ENCODE assay signal across 8 cellular contexts in the genomic region with DNA sequence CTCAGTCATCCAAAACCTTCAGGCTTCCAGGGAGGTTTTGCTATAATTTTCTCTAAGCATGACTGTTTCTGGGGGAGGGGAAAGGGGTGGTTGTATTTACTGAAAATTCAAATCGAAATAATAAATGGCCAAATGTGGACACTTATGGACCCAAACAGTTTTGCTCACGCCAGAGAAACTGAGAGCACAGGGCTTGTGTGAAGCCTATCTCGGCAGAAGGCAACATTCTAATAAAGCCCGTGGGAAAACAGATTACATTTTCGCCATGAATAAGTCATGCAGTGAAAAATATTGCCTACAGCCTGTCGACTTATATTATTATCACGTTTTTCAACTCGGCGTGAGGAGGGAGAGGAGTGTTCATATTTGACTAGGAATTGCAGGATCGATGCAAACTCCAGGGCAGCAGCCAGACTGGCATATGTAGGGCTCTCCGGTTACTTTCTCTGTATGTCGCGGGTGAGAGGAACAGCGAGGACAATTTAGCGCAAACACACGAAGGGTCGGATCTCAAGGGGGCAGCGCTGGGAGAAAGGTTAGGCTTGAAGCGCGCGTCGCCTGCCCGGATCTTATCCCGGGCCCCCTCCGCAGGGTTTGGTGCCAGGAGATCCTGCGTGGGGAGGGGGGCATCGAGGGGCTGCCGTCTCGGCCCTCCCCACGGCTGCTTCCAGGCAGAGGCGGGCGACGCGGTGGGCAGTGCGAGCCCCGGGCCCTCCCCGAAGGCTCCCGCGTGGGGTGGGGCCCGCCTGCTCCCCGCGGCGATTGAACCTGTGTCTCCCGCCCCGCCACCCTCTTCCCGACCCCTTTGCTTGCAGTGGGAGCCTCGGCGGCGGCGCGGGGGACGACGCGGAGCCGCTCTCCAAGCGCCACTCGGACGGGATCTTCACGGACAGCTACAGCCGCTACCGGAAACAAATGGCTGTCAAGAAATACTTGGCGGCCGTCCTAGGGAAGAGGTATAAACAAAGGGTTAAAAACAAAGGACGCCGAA. TPM values are rescaled to one million over a fixed set of nuclear protein-coding genes. Genes with fewer than 3 reads are reported as not detected.
DNase-seq lines count a peak whose midpoint lies in the region; ATAC-seq, FAIRE-seq and TF ChIP-seq lines count a peak whose summit lies in the region.

No MANE protein-coding gene starts in this region.

- ATAC-seq in GM21360 (IDR thresholded peaks at IDR 0.05; ENCODE audit: unreplicated experiment), result no peak
- ATAC-seq in GM21576 (IDR thresholded peaks at IDR 0.05; ENCODE audit: unreplicated experiment), result no peak

- no peak overlapping the region for H2AFZ ChIP-seq in endothelial cell of umbilical vein (ENCODE audit: low read depth, low read length)

- POLR2A ChIA-PET in endothelial cell of umbilical vein (lab: Charles Lee), result no interaction called here

- CTCF ChIA-PET in endothelial cell of umbilical vein (lab: Charles Lee), result interaction anchor here (2.6 kb wide), 1 partner anchor 53 kb away, joined by 6 read pairs; no protein-coding TSS in a partner anchor

- H3K27ac ChIP-seq in endothelial cell of umbilical vein (ENCODE audit: insufficient read depth, low read depth, low read length), result no peak overlapping the region
- H3K27ac ChIP-seq in rectal smooth muscle tissue (ENCODE audit: low read depth, low read length), result no peak overlapping the region

- peak; percentile 43 for DNase-seq in GM10266 (ENCODE audit: extremely low spot score)
- peak; percentile 68 for DNase-seq in NCI-H2171 treated with DMSO at 0.1 percent for 48 hours (lab: John Stamatoyannopoulos, UW)
- no peak for DNase-seq in endothelial cell of umbilical vein (ENCODE audit: low read depth, low spot score)
- DNase-seq in OCI-M2 (lab: John Stamatoyannopoulos, UW; ENCODE audit: unreplicated experiment), result no peak
- DNase-seq in NK-92 (lab: John Stamatoyannopoulos, UW; ENCODE audit: unreplicated experiment), result no peak

- H3K9ac ChIP-seq in endothelial cell of umbilical vein (replicated peaks; ENCODE audit: extremely low read depth, insufficient read depth, low read length) (no peak overlapping the region), rectal smooth muscle tissue (ENCODE audit: low read length) (no peak overlapping the region)

- H3K36me3 ChIP-seq in endothelial cell of umbilical vein (ENCODE audit: control insufficient read depth in 2 of 2, extremely low read depth in 1 of 2, insufficient read depth in 2 of 2, low read length in 2 of 2) (no peaks in the 10 kb centered on the region), rectal smooth muscle tissue (ENCODE audit: control insufficient read depth, insufficient read depth, low read length) (no peaks in the 10 kb centered on the region)

- no peaks in the 10 kb centered on the region for H4K20me1 ChIP-seq in endothelial cell of umbilical vein (replicated peaks; ENCODE audit: control insufficient read depth, extremely low read depth, insufficient read depth, low read length)

- H3K79me2 ChIP-seq in endothelial cell of umbilical vein (ENCODE audit: control insufficient read depth, insufficient read depth, low read length), result no peaks in the 10 kb centered on the region

- peaks cover 64 to 94% of the 10 kb centered on the region in 2 experiments for H3K27me3 ChIP-seq in endothelial cell of umbilical vein (ENCODE audit: control insufficient read depth in 2 of 2, insufficient read depth in 2 of 2, low read length in 2 of 2)
- peaks cover 40% of the 10 kb centered on the region for H3K27me3 ChIP-seq in rectal smooth muscle tissue (ENCODE audit: control insufficient read depth, insufficient read depth, low read length)

- H3K9me1 ChIP-seq in endothelial cell of umbilical vein (replicated peaks; ENCODE audit: control insufficient read depth, extremely low read depth, insufficient read depth, low read length), result no peaks in the 10 kb centered on the region

- dilution Hi-C loops in endothelial cell of umbilical vein (cut with MboI; ENCODE audit: extremely low pct_ligation_motif_present, low sequenced_read_pairs), result no loop called here

- intact Hi-C loops in endothelial cell of umbilical vein (cut with micrococcal nuclease), result no loop called here

- H3K4me1 ChIP-seq in endothelial cell of umbilical vein (ENCODE audit: control insufficient read depth, extremely low read depth, insufficient read depth, low read length), result peaks cover 7% of the 10 kb centered on the region
- no peaks in the 10 kb centered on the region for H3K4me1 ChIP-seq in rectal smooth muscle tissue (ENCODE audit: control insufficient read depth, insufficient read depth, low read length)

- TF ChIP-seq CTCF in GM10266 (IDR thresholded peaks at IDR 0.05; ENCODE audit: control insufficient read depth, insufficient read depth, low read depth, missing control alignments) (no peak), endothelial cell of umbilical vein (IDR thresholded peaks at IDR 0.05; ENCODE audit: extremely low read depth in 1 of 2, insufficient read depth in 1 of 2, low read depth in 1 of 2, low read length in 2 of 2) (no peak)

- H3K4me3 ChIP-seq in endothelial cell of umbilical vein (replicated peaks in 1 of 3; ENCODE audit: insufficient read depth in 1 of 3, low read depth in 1 of 3, low read length in 3 of 3), result peak overlapping the region in 2 of 3 experiments; percentile 10 to 30
- H3K4me3 ChIP-seq in rectal smooth muscle tissue (ENCODE audit: low read length), result peak overlapping the region; percentile 41

- peak; percentile 59 for FAIRE-seq in endothelial cell of umbilical vein (lab: Jason Lieb, UNC)

- H3K9me3 ChIP-seq in endothelial cell of umbilical vein (replicated peaks; ENCODE audit: control insufficient read depth, insufficient read depth, low read length), result no peaks in the 10 kb centered on the region

- no peak for TF ChIP-seq POLR2A in endothelial cell of umbilical vein (IDR thresholded peaks at IDR 0.05; ENCODE audit: low read depth, low read length)

- no TSS peak for BruUV-seq in endothelial cell of umbilical vein (replicated peaks; lab: Mats Ljungman, UMichigan)

- H3K4me2 ChIP-seq in endothelial cell of umbilical vein (ENCODE audit: insufficient read depth, low read length), result peak overlapping the region; percentile 67

TF ChIP-seq in endothelial cell of umbilical vein, 7 proteins besides CTCF, POLR2A, EP300 and RAD21:
- no peak for TF ChIP-seq JUN (IDR thresholded peaks at IDR 0.05; ENCODE audit: borderline replicate concordance, insufficient read depth, insufficient read length, low read depth)
- TF ChIP-seq, protein P1, sequence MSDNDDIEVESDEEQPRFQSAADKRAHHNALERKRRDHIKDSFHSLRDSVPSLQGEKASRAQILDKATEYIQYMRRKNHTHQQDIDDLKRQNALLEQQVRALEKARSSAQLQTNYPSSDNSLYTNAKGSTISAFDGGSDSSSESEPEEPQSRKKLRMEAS (IDR thresholded peaks at IDR 0.05; ENCODE audit: insufficient read depth, insufficient read length), result no peak
- no peak for TF ChIP-seq FOS (IDR thresholded peaks at IDR 0.05; ENCODE audit: borderline replicate concordance, insufficient read depth, low read length)
- TF ChIP-seq EZH2 (IDR thresholded peaks at IDR 0.05; ENCODE audit: borderline replicate concordance, low read depth, low read length, severe bottlenecking), result peak; percentile 89
- TF ChIP-seq MYC (IDR thresholded peaks at IDR 0.05; ENCODE audit: low read depth, low read length), result no peak

RNA-seq across cellular contexts. Expression of gene ADCYAP1, which starts 4.3 kb away (rescaled TPM):
- total RNA-seq in endothelial cell of umbilical vein, result not detected in 2 replicates
- not detected in 2 replicates for polyA plus RNA-seq in endothelial cell of umbilical vein
- polyA plus RNA-seq in endothelial cell of umbilical vein (2011; cell fraction: cytosol; rRNA removed), result not detected in 2 replicates
- polyA plus RNA-seq in endothelial cell of umbilical vein (2011; cell fraction: nucleus; rRNA removed), result not detected in 2 replicates
- not detected in 2 replicates for polyA plus RNA-seq in endothelial cell of umbilical vein (2012)
- polyA minus RNA-seq in endothelial cell of umbilical vein, result not detected in 2 replicates
- not detected for polyA minus RNA-seq in endothelial cell of umbilical vein (2011; cell fraction: cytosol; rRNA and poly(A)+ RNA removed)
- not detected in 2 replicates for polyA minus RNA-seq in endothelial cell of umbilical vein (2011; cell fraction: nucleus; rRNA and poly(A)+ RNA removed)

Comparison
In these comparisons a context has a peak if more than half of its experiments do, and no peak if none do; other contexts are left out.
1. DNase-seq: peak in GM10266 (single experiment) and NCI-H2171 treated with DMSO at 0.1 percent for 48 hours (single experiment); none in endothelial cell of umbilical vein (single experiment), OCI-M2 (single experiment) and NK-92 (single experiment).